Comparison of ENCODE assay signal across 8 cellular contexts in the genomic region with DNA sequence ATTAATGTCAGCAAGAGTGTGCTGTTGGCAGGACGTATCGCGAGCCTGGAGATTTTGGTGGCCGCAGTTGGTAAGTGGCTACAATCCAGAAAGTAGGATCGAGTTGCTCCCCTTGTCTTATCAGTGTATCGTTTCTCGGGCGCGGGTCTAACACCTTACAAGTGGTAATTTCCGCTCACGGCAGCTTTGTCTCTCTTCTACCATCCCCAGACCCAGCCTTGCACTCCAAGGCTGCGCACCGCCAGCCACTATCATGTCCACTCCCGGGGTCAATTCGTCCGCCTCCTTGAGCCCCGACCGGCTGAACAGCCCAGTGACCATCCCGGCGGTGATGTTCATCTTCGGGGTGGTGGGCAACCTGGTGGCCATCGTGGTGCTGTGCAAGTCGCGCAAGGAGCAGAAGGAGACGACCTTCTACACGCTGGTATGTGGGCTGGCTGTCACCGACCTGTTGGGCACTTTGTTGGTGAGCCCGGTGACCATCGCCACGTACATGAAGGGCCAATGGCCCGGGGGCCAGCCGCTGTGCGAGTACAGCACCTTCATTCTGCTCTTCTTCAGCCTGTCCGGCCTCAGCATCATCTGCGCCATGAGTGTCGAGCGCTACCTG. TPM values are rescaled to one million over a fixed set of nuclear protein-coding genes. Genes with fewer than 3 reads are reported as not detected.
DNase-seq lines count a peak whose midpoint lies in the region; ATAC-seq and TF ChIP-seq lines count a peak whose summit lies in the region.

No MANE protein-coding gene starts in this region.

- H3K36me3 ChIP-seq in IMR-90 (ENCODE audit: control insufficient read depth, insufficient read depth, low read length) (no peaks in the 10 kb centered on the region), heart left ventricle (peaks cover 0 to 31% (median 0%) of the 10 kb centered on the region in 9 donors)

- DNase-seq in AG20443 (ENCODE audit: low spot score) (peak; percentile 12), IMR-90 (no peak), activated gamma-delta T cell (lab: John Stamatoyannopoulos, UW) (peak; percentile 20), heart left ventricle (peak in 3 of 5 donors; percentile 28 to 65 (median 41)), sciatic nerve (ENCODE audit: low spot score) (peak; percentile 69), H4 (ENCODE audit: low spot score) (no peak)

- H3K4me1 ChIP-seq in IMR-90 (ENCODE audit: control insufficient read depth, insufficient read depth, low read length) = peaks cover 13% of the 10 kb centered on the region
- H3K4me1 ChIP-seq in heart left ventricle = peaks cover 0 to 52% (median 15%) of the 10 kb centered on the region in 12 donors

- peaks cover 17 to 39% of the 10 kb centered on the region in 2 experiments for H3K79me1 ChIP-seq in IMR-90 (ENCODE audit: low read depth in 1 of 2, low read length in 2 of 2)

- no peaks in the 10 kb centered on the region for H4K20me1 ChIP-seq in IMR-90 (ENCODE audit: insufficient read depth, low read length)

- BruUV-seq in IMR-90 (replicated peaks; lab: Mats Ljungman, UMichigan) = no TSS peak

- no peak overlapping the region for H4K5ac ChIP-seq in IMR-90 (ENCODE audit: low read depth, low read length)

- H2BK120ac ChIP-seq in IMR-90 (ENCODE audit: low read depth, low read length) = peak overlapping the region; percentile 2; the same call in 1 of the 2 replicates

- peaks cover 4% of the 10 kb centered on the region for H3K9me1 ChIP-seq in IMR-90 (ENCODE audit: insufficient read depth, low read length)

- peak; percentile 16; the same call in 1 of the 2 replicates for TF ChIP-seq CTCF in IMR-90 (conservative IDR thresholded peaks at IDR 0.05; ENCODE audit: low read depth, low read length)
- TF ChIP-seq CTCF in heart left ventricle (IDR thresholded peaks at IDR 0.05) = peak in 2 of 12 donors; percentile 4 to 11

- H2AFZ ChIP-seq in IMR-90 (replicated peaks; ENCODE audit: low read length, poor library complexity) = peak overlapping the region; percentile 85

- intact Hi-C loops in IMR-90 (cut with micrococcal nuclease) (loop anchor here (2.0 to 10.0 kb wide), 2 partner anchors 454 to 876 kb away; no protein-coding TSS in a partner anchor), heart left ventricle (cut with DNase I) (loop anchor here in 9 of 10 donors (5.0 to 10.0 kb wide), 13 partner anchors 106 to 1106 kb away; no protein-coding TSS in a partner anchor), sciatic nerve (cut with DNase I) (loop anchor here (10.0 kb wide), 1 partner anchor 966 kb away; no protein-coding TSS in a partner anchor)

- H3K4me2 ChIP-seq in IMR-90 (ENCODE audit: low read depth, low read length) = peak overlapping the region; percentile 91

- H3K4me3 ChIP-seq in IMR-90 (ENCODE audit: insufficient read depth, low read depth, low read length) (peak overlapping the region; percentile 70), heart left ventricle (peak overlapping the region; percentile 54 to 96 (median 78))

- H2BK20ac ChIP-seq in IMR-90 (ENCODE audit: low read depth, low read length) = no peak overlapping the region

- POLR2A ChIA-PET in IMR-90 (lab: Charles Lee; ENCODE audit: unreplicated experiment) = no interaction called here

- peak overlapping the region; percentile 61 for H3K23ac ChIP-seq in IMR-90 (ENCODE audit: low read depth, low read length)

- TF ChIP-seq RAD21 in IMR-90 (IDR thresholded peaks at IDR 0.05; ENCODE audit: low read length) = 0 out of 2 replicates have a peak, but pooled peaks have one; percentile 37

- TF ChIP-seq POLR2A in IMR-90 (IDR thresholded peaks at IDR 0.05; ENCODE audit: low read depth, low read length) (no peak), heart left ventricle (IDR thresholded peaks at IDR 0.05) (no peak)

- H3K14ac ChIP-seq in IMR-90 (replicated peaks; ENCODE audit: low read depth, low read length) = peak overlapping the region; percentile 18; the same call in 1 of the 2 replicates

- H3K18ac ChIP-seq in IMR-90 (ENCODE audit: low read depth, low read length) = 0 out of 2 replicates have a peak overlapping the region, but pooled peaks have one; percentile 6

- ATAC-seq in IMR-90 (ENCODE audit: low read depth) (no peak), heart left ventricle (no peak), sciatic nerve (peak; percentile 1), GM18858 (IDR thresholded peaks at IDR 0.05; ENCODE audit: unreplicated experiment) (no peak), HG02981 (IDR thresholded peaks at IDR 0.05; ENCODE audit: unreplicated experiment) (no peak)

- H4K8ac ChIP-seq in IMR-90 (ENCODE audit: low read depth in 2 of 2, low read length in 2 of 2) = peak overlapping the region in 1 of 2 experiments; percentile 9; a peak in 3 of 4 replicates

- H3K4ac ChIP-seq in IMR-90 (ENCODE audit: low read depth, low read length) = peak overlapping the region; percentile 46; the same call in 1 of the 2 replicates

- WGBS in IMR-90 (ENCODE audit: extremely low coverage in 2 of 2, insufficient read length in 1 of 2), 2 experiments = 9% methylated on average over 22 of the region's 37 CpGs; no CpG with 5 or more reads in 1 of the 2 experiments
- 2 to 7% (median 4%) methylated on average over 34 to 37 of the region's 37 CpGs for WGBS in heart left ventricle, 4 donors

- CTCF ChIA-PET in IMR-90 (lab: Yijun Ruan, JAX) = interaction anchor here (0.6 kb wide), 1 partner anchor 321 kb away, joined by 5 read pairs; no protein-coding TSS in a partner anchor

- H4K91ac ChIP-seq in IMR-90 (ENCODE audit: insufficient read depth, low read depth, low read length) = no peak overlapping the region

- H3K9ac ChIP-seq in IMR-90 (ENCODE audit: low read depth, low read length) = peak overlapping the region; percentile 27; the same call in 1 of the 2 replicates

- dilution Hi-C loops in IMR-90 (cut with HindIII; ENCODE audit: low sequenced_read_pairs, unreplicated experiment) = no loop called here

- no peak overlapping the region for H3K56ac ChIP-seq in IMR-90 (ENCODE audit: extremely low read depth, insufficient read depth, low read length)

- in situ Hi-C loops in IMR-90 (cut with MboI; ENCODE audit: low sequenced_read_pairs) = loop anchor here (5.0 kb wide), 1 partner anchor 734 kb away; no protein-coding TSS in a partner anchor

- H2AK9ac ChIP-seq in IMR-90 (replicated peaks; ENCODE audit: low read depth, low read length, poor library complexity) = peak overlapping the region; percentile 29

- H2BK5ac ChIP-seq in IMR-90 (ENCODE audit: low read depth, low read length, poor library complexity, severe bottlenecking) = no peak overlapping the region

- H3K27me3 ChIP-seq in IMR-90 (ENCODE audit: control insufficient read depth, insufficient read depth, low read length) = no peaks in the 10 kb centered on the region
- H3K27me3 ChIP-seq in heart left ventricle = peaks cover 0 to 23% (median 3%) of the 10 kb centered on the region in 9 donors

- no peak overlapping the region; the same call in 1 of the 2 replicates for H3K27ac ChIP-seq in IMR-90 (ENCODE audit: insufficient read depth, low read length)
- H3K27ac ChIP-seq in heart left ventricle = peak overlapping the region; percentile 43 to 97 (median 88)

- peak overlapping the region; percentile 33; the same call in 1 of the 2 replicates for H2AK5ac ChIP-seq in IMR-90 (ENCODE audit: low read depth, low read length)

- H3K9me3 ChIP-seq in IMR-90 (ENCODE audit: control insufficient read depth, insufficient read depth, low read length) (no peaks in the 10 kb centered on the region), heart left ventricle (no peaks in the 10 kb centered on the region)

- no peak overlapping the region for H2BK15ac ChIP-seq in IMR-90 (ENCODE audit: low read depth, low read length)

TF ChIP-seq in IMR-90, 13 proteins besides CTCF, POLR2A, EP300 and RAD21:
- TF ChIP-seq SMC3 (IDR thresholded peaks at IDR 0.05; ENCODE audit: low read depth, low read length) (peak; percentile 15; the same call in 1 of the 2 replicates), MXI1 (IDR thresholded peaks at IDR 0.05; ENCODE audit: borderline replicate concordance, low read depth, low read length) (no peak), CHD1 (IDR thresholded peaks at IDR 0.05; ENCODE audit: low read depth, low read length) (no peak), BHLHE40 (IDR thresholded peaks at IDR 0.05; ENCODE audit: low read depth, low read length) (no peak)

RNA-seq across cellular contexts. Expression of a gene that starts 1.1 kb away (rescaled TPM):
- 7.9 and 10.6 TPM in 2 replicates for total RNA-seq in IMR-90 (2012; rRNA removed)
- 10.1 and 15.4 TPM in 2 replicates for polyA plus RNA-seq in IMR-90 (2012; rRNA removed)
- polyA plus RNA-seq in IMR-90 (2012; cell fraction: cytosol; rRNA removed) = 9.9 and 20.9 TPM in 2 replicates
- 11.4 and 25.1 TPM in 2 replicates for polyA plus RNA-seq in IMR-90 (2012; cell fraction: nucleus; rRNA removed; ENCODE audit: low replicate concordance)
- total RNA-seq in heart left ventricle = 10 to 100 TPM in 5 of 9 donors, 1 to 10 TPM in 4; 6.4 to 43.7 (median 12.3) TPM
- polyA plus RNA-seq in heart left ventricle = 1 to 10 TPM; 2.1 to 5.1 TPM
- total RNA-seq in sciatic nerve = 17.1 TPM
- 4.8 and 7.9 TPM in 2 replicates for total RNA-seq in H4 (2014; rRNA removed; shearing (Covaris generic))

Comparison
In these comparisons a context has a peak if more than half of its experiments do, and no peak if none do; other contexts are left out.
1. DNase-seq: peak in AG20443 (single experiment), activated gamma-delta T cell (single experiment), heart left ventricle (3 of 5) and sciatic nerve (single experiment); none in IMR-90 (single experiment) and H4 (single experiment).